22 cellular contexts compared by ENCODE assay signal in genomic region chr4:22692736-22693135, GRCh38. TPM values are rescaled to one million over a fixed set of nuclear protein-coding genes. Genes with fewer than 3 reads are reported as not detected.
DNase-seq lines count a peak whose midpoint lies in the region; ATAC-seq and TF ChIP-seq lines count a peak whose summit lies in the region.
"Had no signal": no experiment of that assay in that cellular context is flagged by ENCODE, and none has a peak within 500 bp of the region (broad histone marks: within the 10 kb centered on the region; RNA-seq: fewer than 3 reads in every experiment).

Gene GBA3 (plus strand): TSS chr4:22692937.

- H3K9me3 ChIP-seq in Peyer's patch, result no peaks in the 10 kb centered on the region
- no peaks in the 10 kb centered on the region for H3K9me3 ChIP-seq in transverse colon
- H3K9me3 ChIP-seq: psoas muscle, SJCRH30, stomach, thyroid gland had no signal

- 32 to 33% methylated on average over 1 of the region's 1 CpG for WGBS in transverse colon (ENCODE audit: low coverage in 1 of 2), 2 donors

- DNase-seq in NCI-H526 (lab: John Stamatoyannopoulos, UW), result peak; percentile 3 to 56
- no peak for DNase-seq in NCI-H526 treated with DMSO at 0.1 percent for 48 hours (lab: John Stamatoyannopoulos, UW)
- DNase-seq in Peyer's patch, result peak in 2 of 3 donors; percentile 58 to 67
- DNase-seq in left colon, result peak in 1 of 2 donors; percentile 19
- DNase-seq in transverse colon, result peak; percentile 48
- no peak for DNase-seq in activated T-cell treated with anti-CD3 and anti-CD28 coated beads for 4 hours
- no peak for DNase-seq in stimulated activated CD8-positive, alpha-beta memory T cell treated with anti-CD3 and anti-CD28 coated beads, Interleukin-4, amount 100 ng/mL, for 48 hours
- DNase-seq in RKO (ENCODE audit: low spot score), result no peak
- DNase-seq: activated CD8-positive, alpha-beta T cell treated with anti-CD3 and anti-CD28 coated beads for 36 hours; activated effector memory CD4-positive, alpha-beta T cell treated with Interleukin-2 at 50 U/mL for 16 hours; anterior cingulate cortex; CD4-positive, CD25-positive, alpha-beta regulatory T cell; effector CD8-positive, alpha-beta T cell; erythroblast; HFFc6; Kasumi-1; NCI-H446; psoas muscle; SJCRH30; stomach; T-helper 17 cell had no signal

- H3K4me3 ChIP-seq in Peyer's patch (peak within 1 kb of the TSS in 3 of 4 donors; percentile 4 to 58 (median 50)), transverse colon (peak within 1 kb of the TSS in 1 of 4 donors; percentile 21)
- H3K4me3 ChIP-seq: psoas muscle, SJCRH30, stomach, thyroid gland had no signal

- H3K36me3 ChIP-seq in Peyer's patch, result no peaks in the 10 kb centered on the region
- no peaks in the 10 kb centered on the region for H3K36me3 ChIP-seq in transverse colon
- H3K36me3 ChIP-seq: SJCRH30, stomach, thyroid gland had no signal

- TF ChIP-seq POLR2A in Peyer's patch (IDR thresholded peaks at IDR 0.05) (peak; percentile 64 to 80), transverse colon (IDR thresholded peaks at IDR 0.05) (no peak)

- H3K27ac ChIP-seq in Peyer's patch (peak within 1 kb of the TSS in 2 of 4 donors; percentile 36 to 68), transverse colon (peak within 1 kb of the TSS in 3 of 4 donors; percentile 2 to 59 (median 31))
- H3K27ac ChIP-seq: psoas muscle, SJCRH30, stomach, thyroid gland had no signal

- peaks cover 0 to 9% (median 0%) of the 10 kb centered on the region in 4 donors for H3K4me1 ChIP-seq in Peyer's patch
- H3K4me1 ChIP-seq in transverse colon, result peaks cover 0 to 38% (median 8%) of the 10 kb centered on the region in 4 donors
- H3K4me1 ChIP-seq: psoas muscle, SJCRH30 had no signal

- no peak for TF ChIP-seq EP300 in transverse colon (IDR thresholded peaks at IDR 0.05; ENCODE audit: low read depth)

- intact Hi-C loops in left colon (cut with DNase I, micrococcal nuclease), result loop anchor here in 1 of 2 donors (5.0 kb wide), 1 partner anchor 905 kb away; no protein-coding TSS in a partner anchor
- intact Hi-C loops in transverse colon (cut with DNase I; ENCODE audit: low total_unique reads), result no loop called here

- in situ Hi-C loops in transverse colon (cut with MboI; ENCODE audit: low pct_ligation_motif_present in 1 of 4, low pct_unique_long_range_greater_than_20kb in 1 of 4, low sequenced_read_pairs in 3 of 4), result loop anchor here (5.0 to 25.0 kb wide), 4 partner anchors 275 to 905 kb away; no protein-coding TSS in a partner anchor

- H3K27me3 ChIP-seq in Peyer's patch (no peaks in the 10 kb centered on the region), transverse colon (no peaks in the 10 kb centered on the region)
- H3K27me3 ChIP-seq: SJCRH30, stomach, thyroid gland had no signal

- TF ChIP-seq CTCF in Peyer's patch (IDR thresholded peaks at IDR 0.05) (no peak), transverse colon (IDR thresholded peaks at IDR 0.05) (no peak)

- ATAC-seq in left colon, result peak; percentile 83
- ATAC-seq: activated CD8-positive, alpha-beta T cell treated with anti-CD3 and anti-CD28 coated beads for 36 hours; psoas muscle; T-helper 17 cell had no signal

RNA-seq across cellular contexts. Expression of gene GBA3, which starts in this region (rescaled TPM):
- total RNA-seq in Peyer's patch, result 100 to 1,000 TPM in 3 of 4 donors, 10 to 100 TPM in 1; 41.3 to 306 (median 189) TPM
- 10 to 100 TPM in 1 of 2 donors, 1 to 10 TPM in 1; 4.7 to 14.9 TPM for total RNA-seq in left colon
- 10 to 100 TPM in 3 of 4 donors, 1 to 10 TPM in 1; 2.8 to 66.1 (median 24.7) TPM for total RNA-seq in transverse colon
- total RNA-seq: activated CD8-positive, alpha-beta T cell treated with anti-CD3 and anti-CD28 coated beads for 36 hours; CD4-positive, CD25-positive, alpha-beta regulatory T cell; HFFc6; psoas muscle; SJCRH30; T-helper 17 cell had no signal

Comparison
In these comparisons a context has a peak if more than half of its experiments do, and no peak if none do; other contexts are left out.
1. DNase-seq: peak in NCI-H526 (2 of 2), Peyer's patch (2 of 3) and transverse colon (single experiment); none in NCI-H526 treated with DMSO at 0.1 percent for 48 hours (single experiment), activated T-cell treated with anti-CD3 and anti-CD28 coated beads for 4 hours (single experiment), stimulated activated CD8-positive, alpha-beta memory T cell treated with anti-CD3 and anti-CD28 coated beads, Interleukin-4, amount 100 ng/mL, for 48 hours (single experiment) and RKO (single experiment).